Comparison of ENCODE assay signal across 8 cellular contexts in the genomic region with DNA sequence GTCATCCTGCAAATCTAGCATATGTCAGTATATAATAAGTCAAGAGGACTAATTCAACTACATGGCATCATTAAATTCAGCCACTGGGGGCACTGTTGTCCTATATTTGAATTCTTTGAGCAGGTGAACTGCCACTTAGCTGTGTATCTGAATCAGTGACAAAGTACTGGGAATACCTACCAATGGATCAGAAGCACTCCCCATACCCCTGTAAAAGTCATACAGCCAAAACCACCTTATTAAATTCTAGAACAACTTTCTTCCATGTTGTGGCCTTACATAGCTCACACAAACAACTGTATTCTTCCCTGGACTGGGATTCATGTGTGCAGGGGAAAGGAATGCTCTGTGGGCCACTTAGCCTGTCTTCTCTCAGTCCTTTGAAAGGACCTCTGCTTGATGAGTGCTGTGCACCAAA. TPM values are rescaled to one million over a fixed set of nuclear protein-coding genes. Genes with fewer than 3 reads are reported as not detected.
DNase-seq lines count a peak whose midpoint lies in the region; ATAC-seq and TF ChIP-seq lines count a peak whose summit lies in the region.

No MANE protein-coding gene starts in this region.

- no peak for TF ChIP-seq POLR2A in gastroesophageal sphincter (IDR thresholded peaks at IDR 0.05)

- intact Hi-C loops in aorta (cut with DNase I), result loop anchor here in 1 of 2 donors (10.0 kb wide), 1 partner anchor 140 kb away; a partner anchor contains a TSS

- H3K4me2 ChIP-seq in KMS-11 (no peak overlapping the region), parathyroid adenoma (ENCODE audit: low read length) (no peak overlapping the region)

- CTCF ChIA-PET in RWPE1 (lab: Yijun Ruan, JAX), result interaction anchor here (0.6 to 0.7 kb wide), 3 partner anchors 10 to 1018 kb away, joined by 3 read pairs; no protein-coding TSS in a partner anchor

- DNase-seq in COLO668 (lab: John Stamatoyannopoulos, UW; ENCODE audit: unreplicated experiment) (peak; percentile 72), GM20000 (ENCODE audit: low spot score) (peak; percentile 78), RWPE1 (ENCODE audit: low spot score) (peak; percentile 14), aorta (no peak)
- DNase-seq in activated T-helper 9 cell treated with anti-CD3 and anti-CD28 coated beads, Interleukin-2, amount 50 U/mL, for 16 hours (ENCODE audit: low read depth), result peak; percentile 20

- H3K36me3 ChIP-seq in KMS-11 (ENCODE audit: insufficient read depth) (no peaks in the 10 kb centered on the region), gastroesophageal sphincter (no peaks in the 10 kb centered on the region), parathyroid adenoma (ENCODE audit: control insufficient read depth, insufficient read depth, low read length) (no peaks in the 10 kb centered on the region), aorta (ENCODE audit: control insufficient read depth in 1 of 2, insufficient read depth in 2 of 2, low read length in 1 of 2) (peaks cover 0 to 1% of the 10 kb centered on the region in 2 donors)

- peak; percentile 67 for TF ChIP-seq CTCF in GM20000 (IDR thresholded peaks at IDR 0.05; ENCODE audit: extremely low read depth, missing control alignments)
- peak; percentile 82 for TF ChIP-seq CTCF in KMS-11 (conservative IDR thresholded peaks at IDR 0.05; ENCODE audit: low read depth, low read length)
- TF ChIP-seq CTCF in RWPE1 (conservative IDR thresholded peaks at IDR 0.05; ENCODE audit: low read depth), result peak; percentile 61
- peak; percentile 58 to 67 (median 64) for TF ChIP-seq CTCF in gastroesophageal sphincter (IDR thresholded peaks at IDR 0.05)
- peak; percentile 64 for TF ChIP-seq CTCF in parathyroid adenoma (IDR thresholded peaks at IDR 0.05)

- H3K79me2 ChIP-seq in KMS-11 (ENCODE audit: insufficient read depth, low read depth), result no peaks in the 10 kb centered on the region
- H3K79me2 ChIP-seq in parathyroid adenoma, result no peaks in the 10 kb centered on the region

- H3K27me3 ChIP-seq in KMS-11 (ENCODE audit: insufficient read depth, low read depth) (no peaks in the 10 kb centered on the region), gastroesophageal sphincter (no peaks in the 10 kb centered on the region), parathyroid adenoma (ENCODE audit: control insufficient read depth, insufficient read depth, low read length) (no peaks in the 10 kb centered on the region), aorta (ENCODE audit: control insufficient read depth in 1 of 2, insufficient read depth in 2 of 2, low read length in 1 of 2) (no peaks in the 10 kb centered on the region)

- H3K9me3 ChIP-seq in gastroesophageal sphincter (no peaks in the 10 kb centered on the region), parathyroid adenoma (ENCODE audit: control insufficient read depth, low read length) (no peaks in the 10 kb centered on the region), aorta (ENCODE audit: control insufficient read depth, low read length) (no peaks in the 10 kb centered on the region)

- POLR2A ChIA-PET in RWPE1 (lab: Yijun Ruan, JAX; ENCODE audit: low non-redundant PET), result interaction anchor here (0.6 kb wide), 1 partner anchor 61 kb away, joined by 3 read pairs; no protein-coding TSS in a partner anchor

- H3K4me1 ChIP-seq in KMS-11 (ENCODE audit: low read depth, poor library complexity, severe bottlenecking) (no peaks in the 10 kb centered on the region), gastroesophageal sphincter (no peaks in the 10 kb centered on the region), parathyroid adenoma (no peaks in the 10 kb centered on the region), aorta (ENCODE audit: control insufficient read depth in 1 of 2, insufficient read depth in 2 of 2, low read length in 2 of 2) (no peaks in the 10 kb centered on the region)

- H3K27ac ChIP-seq in KMS-11, result no peak overlapping the region
- no peak overlapping the region for H3K27ac ChIP-seq in RWPE1
- H3K27ac ChIP-seq in gastroesophageal sphincter, result no peak overlapping the region
- H3K27ac ChIP-seq in parathyroid adenoma, result no peak overlapping the region
- H3K27ac ChIP-seq in aorta (ENCODE audit: low read depth in 1 of 2, low read length in 2 of 2), result no peak overlapping the region

- H2AFZ ChIP-seq in KMS-11 (ENCODE audit: low read depth) (no peak overlapping the region), parathyroid adenoma (no peak overlapping the region)

- TF ChIP-seq EP300 in gastroesophageal sphincter (IDR thresholded peaks at IDR 0.05), result no peak

- H3K4me3 ChIP-seq in KMS-11 (IDR thresholded peaks at IDR 0.05; ENCODE audit: insufficient read depth, low read depth, low read length) (no peak overlapping the region), gastroesophageal sphincter (no peak overlapping the region), parathyroid adenoma (ENCODE audit: low read depth, low read length) (no peak overlapping the region), aorta (ENCODE audit: low read length in 2 of 2) (no peak overlapping the region)

- no peaks in the 10 kb centered on the region for H4K20me1 ChIP-seq in KMS-11 (ENCODE audit: insufficient read depth)

- ATAC-seq in gastroesophageal sphincter (peak; percentile 65), aorta (ENCODE audit: low FRiP score) (peak; percentile 80)

- H3K9ac ChIP-seq in KMS-11 (no peak overlapping the region), parathyroid adenoma (no peak overlapping the region)

RNA-seq across cellular contexts. Expression of a gene that starts 57.4 kb away (rescaled TPM):
- 1 to 10 TPM; 5.3 to 8.1 (median 6.6) TPM for total RNA-seq in gastroesophageal sphincter
- 1 to 10 TPM; 4.5 to 4.8 TPM for total RNA-seq in aorta
- 1 to 10 TPM; 1.5 to 4.7 TPM for polyA plus RNA-seq in aorta

Comparison
In these comparisons a context has a peak if more than half of its experiments do, and no peak if none do; other contexts are left out.
1. DNase-seq: peak in COLO668 (single experiment), GM20000 (single experiment), RWPE1 (single experiment) and activated T-helper 9 cell treated with anti-CD3 and anti-CD28 coated beads, Interleukin-2, amount 50 U/mL, for 16 hours (single experiment); none in aorta (0 of 2).
2. Peak in every context shown above with its lines, with median percentiles within 50 percentile points of each other: CTCF ChIP-seq.